Comparison of ENCODE assay signal across 1 cellular context in genomic region chr11:126341760-126342161, GRCh38.
TF ChIP-seq lines count a peak whose summit lies in the region.

No MANE protein-coding gene starts in this region.

TF ChIP-seq in K562, 482 proteins besides CTCF, POLR2A, EP300 and RAD21 (continued from another document):
- TF ChIP-seq PHB2 (IDR thresholded peaks at IDR 0.05; ENCODE audit: low read depth) (no peak), CBFA2T3 (IDR thresholded peaks at IDR 0.05) (peak; percentile 15; the same call in 1 of the 2 replicates), CREM (IDR thresholded peaks at IDR 0.05; ENCODE audit: low read depth) (0 out of 2 replicates have a peak, but pooled peaks have one; percentile 17), ZNF354B (CRISPR knock-in tag; IDR thresholded peaks at IDR 0.05) (no peak), PURB (CRISPR knock-in tag; IDR thresholded peaks at IDR 0.05; ENCODE audit: low read depth) (no peak), NR2C2 (CRISPR knock-in tag; IDR thresholded peaks at IDR 0.05) (no peak), NR2C2 (tag; IDR thresholded peaks at IDR 0.05) (no peak), DMBX1 (CRISPR knock-in tag; IDR thresholded peaks at IDR 0.05; ENCODE audit: borderline replicate concordance) (peak; percentile 48; the same call in 1 of the 2 replicates), RBBP5 (IDR thresholded peaks at IDR 0.05; ENCODE audit: borderline replicate concordance, insufficient read depth, low read length, poor library complexity, severe bottlenecking) (peak; percentile 32), ARID1B (IDR thresholded peaks at IDR 0.05) (peak; percentile 76), ZNF766 (CRISPR knock-in tag; conservative IDR thresholded peaks at IDR 0.05) (peak; percentile 40; the same call in 1 of the 2 replicates), CCNT2 (IDR thresholded peaks at IDR 0.05; ENCODE audit: borderline replicate concordance, extremely low read depth, insufficient read length, low read depth, low read length) (peak; percentile 24), GMEB1 (CRISPR knock-in tag; IDR thresholded peaks at IDR 0.05) (no peak), MNT (conservative IDR thresholded peaks at IDR 0.05) (0 out of 4 replicates have a peak, but pooled peaks of 1 of the 2 experiments have one; percentile 22), DPF2 (IDR thresholded peaks at IDR 0.05) (peak; percentile 69), HDAC8 (tag; IDR thresholded peaks at IDR 0.05) (no peak), SRSF9 (IDR thresholded peaks at IDR 0.05; ENCODE audit: borderline replicate concordance, low read depth, low read length) (no peak), ATF3 (IDR thresholded peaks at IDR 0.05) (peak; percentile 87), ATF3 (CRISPR knock-in tag; conservative IDR thresholded peaks at IDR 0.05) (no peak; the same call in 1 of the 2 replicates), MAZ (CRISPR knock-in tag; conservative IDR thresholded peaks at IDR 0.05 in 1 of 2, IDR thresholded peaks at IDR 0.05 in 1 of 2) (peak in 1 of 2 experiments; percentile 31; a peak in 1 of 4 replicates), JUND (IDR thresholded peaks at IDR 0.05; ENCODE audit: borderline replicate concordance, low read depth, low read length) (peak; percentile 88), JUND (tag; IDR thresholded peaks at IDR 0.05; ENCODE audit: borderline replicate concordance, low read depth, low read length) (peak; percentile 87; the same call in 2 of the 3 replicates), RHOXF2B (CRISPR knock-in tag; conservative IDR thresholded peaks at IDR 0.05) (no peak), ELK3 (CRISPR knock-in tag; IDR thresholded peaks at IDR 0.05) (no peak), HDAC2 (IDR thresholded peaks at IDR 0.05) (0 out of 2 replicates have a peak, but pooled peaks have one; percentile 23), FOS (IDR thresholded peaks at IDR 0.05; ENCODE audit: extremely low read depth, insufficient read length) (peak; percentile 46), CHD2 (IDR thresholded peaks at IDR 0.05; ENCODE audit: low read depth, low read length) (no peak), TEAD4 (IDR thresholded peaks at IDR 0.05; ENCODE audit: low read length) (peak; percentile 38; the same call in 1 of the 2 replicates), TEAD4 (CRISPR knock-in tag; IDR thresholded peaks at IDR 0.05; ENCODE audit: borderline replicate concordance) (no peak), L3MBTL2 (IDR thresholded peaks at IDR 0.05) (peak; percentile 36; the same call in 1 of the 2 replicates), MTA3 (IDR thresholded peaks at IDR 0.05; ENCODE audit: borderline replicate concordance) (0 out of 2 replicates have a peak, but pooled peaks have one; percentile 23), SMARCE1 (IDR thresholded peaks at IDR 0.05) (peak; percentile 85), SMAD4 (CRISPR knock-in tag; conservative IDR thresholded peaks at IDR 0.05) (peak; percentile 44; the same call in 1 of the 2 replicates), NFIC (IDR thresholded peaks at IDR 0.05) (peak; percentile 81), LCOR (CRISPR knock-in tag; IDR thresholded peaks at IDR 0.05) (0 out of 2 replicates have a peak, but pooled peaks have one; percentile 35), ZNF644 (tag; IDR thresholded peaks at IDR 0.05; ENCODE audit: low read depth) (no peak), JUN (IDR thresholded peaks at IDR 0.05; ENCODE audit: borderline replicate concordance, low read depth, low read length) (peak; percentile 80), JUN (CRISPR knock-in tag; IDR thresholded peaks at IDR 0.05; ENCODE audit: borderline replicate concordance) (no peak), FOSL1 (tag; conservative IDR thresholded peaks at IDR 0.05) (peak; percentile 93), SMARCC2 (IDR thresholded peaks at IDR 0.05; ENCODE audit: low read depth) (peak; percentile 41; the same call in 1 of the 2 replicates), CXXC5 (CRISPR knock-in tag; IDR thresholded peaks at IDR 0.05) (no peak), NRF1 (conservative IDR thresholded peaks at IDR 0.05 in 1 of 2, IDR thresholded peaks at IDR 0.05 in 1 of 2) (0 out of 4 replicates have a peak, but pooled peaks of 1 of the 2 experiments have one; percentile 14)
- TF ChIP-seq, protein P1, sequence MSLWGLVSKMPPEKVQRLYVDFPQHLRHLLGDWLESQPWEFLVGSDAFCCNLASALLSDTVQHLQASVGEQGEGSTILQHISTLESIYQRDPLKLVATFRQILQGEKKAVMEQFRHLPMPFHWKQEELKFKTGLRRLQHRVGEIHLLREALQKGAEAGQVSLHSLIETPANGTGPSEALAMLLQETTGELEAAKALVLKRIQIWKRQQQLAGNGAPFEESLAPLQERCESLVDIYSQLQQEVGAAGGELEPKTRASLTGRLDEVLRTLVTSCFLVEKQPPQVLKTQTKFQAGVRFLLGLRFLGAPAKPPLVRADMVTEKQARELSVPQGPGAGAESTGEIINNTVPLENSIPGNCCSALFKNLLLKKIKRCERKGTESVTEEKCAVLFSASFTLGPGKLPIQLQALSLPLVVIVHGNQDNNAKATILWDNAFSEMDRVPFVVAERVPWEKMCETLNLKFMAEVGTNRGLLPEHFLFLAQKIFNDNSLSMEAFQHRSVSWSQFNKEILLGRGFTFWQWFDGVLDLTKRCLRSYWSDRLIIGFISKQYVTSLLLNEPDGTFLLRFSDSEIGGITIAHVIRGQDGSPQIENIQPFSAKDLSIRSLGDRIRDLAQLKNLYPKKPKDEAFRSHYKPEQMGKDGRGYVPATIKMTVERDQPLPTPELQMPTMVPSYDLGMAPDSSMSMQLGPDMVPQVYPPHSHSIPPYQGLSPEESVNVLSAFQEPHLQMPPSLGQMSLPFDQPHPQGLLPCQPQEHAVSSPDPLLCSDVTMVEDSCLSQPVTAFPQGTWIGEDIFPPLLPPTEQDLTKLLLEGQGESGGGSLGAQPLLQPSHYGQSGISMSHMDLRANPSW (CRISPR knock-in tag; IDR thresholded peaks at IDR 0.05), result no peak
- TF ChIP-seq, protein P2, sequence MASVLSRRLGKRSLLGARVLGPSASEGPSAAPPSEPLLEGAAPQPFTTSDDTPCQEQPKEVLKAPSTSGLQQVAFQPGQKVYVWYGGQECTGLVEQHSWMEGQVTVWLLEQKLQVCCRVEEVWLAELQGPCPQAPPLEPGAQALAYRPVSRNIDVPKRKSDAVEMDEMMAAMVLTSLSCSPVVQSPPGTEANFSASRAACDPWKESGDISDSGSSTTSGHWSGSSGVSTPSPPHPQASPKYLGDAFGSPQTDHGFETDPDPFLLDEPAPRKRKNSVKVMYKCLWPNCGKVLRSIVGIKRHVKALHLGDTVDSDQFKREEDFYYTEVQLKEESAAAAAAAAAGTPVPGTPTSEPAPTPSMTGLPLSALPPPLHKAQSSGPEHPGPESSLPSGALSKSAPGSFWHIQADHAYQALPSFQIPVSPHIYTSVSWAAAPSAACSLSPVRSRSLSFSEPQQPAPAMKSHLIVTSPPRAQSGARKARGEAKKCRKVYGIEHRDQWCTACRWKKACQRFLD (CRISPR knock-in tag; IDR thresholded peaks at IDR 0.05), result peak; percentile 70; the same call in 1 of the 2 replicates
- TF ChIP-seq, protein P3, sequence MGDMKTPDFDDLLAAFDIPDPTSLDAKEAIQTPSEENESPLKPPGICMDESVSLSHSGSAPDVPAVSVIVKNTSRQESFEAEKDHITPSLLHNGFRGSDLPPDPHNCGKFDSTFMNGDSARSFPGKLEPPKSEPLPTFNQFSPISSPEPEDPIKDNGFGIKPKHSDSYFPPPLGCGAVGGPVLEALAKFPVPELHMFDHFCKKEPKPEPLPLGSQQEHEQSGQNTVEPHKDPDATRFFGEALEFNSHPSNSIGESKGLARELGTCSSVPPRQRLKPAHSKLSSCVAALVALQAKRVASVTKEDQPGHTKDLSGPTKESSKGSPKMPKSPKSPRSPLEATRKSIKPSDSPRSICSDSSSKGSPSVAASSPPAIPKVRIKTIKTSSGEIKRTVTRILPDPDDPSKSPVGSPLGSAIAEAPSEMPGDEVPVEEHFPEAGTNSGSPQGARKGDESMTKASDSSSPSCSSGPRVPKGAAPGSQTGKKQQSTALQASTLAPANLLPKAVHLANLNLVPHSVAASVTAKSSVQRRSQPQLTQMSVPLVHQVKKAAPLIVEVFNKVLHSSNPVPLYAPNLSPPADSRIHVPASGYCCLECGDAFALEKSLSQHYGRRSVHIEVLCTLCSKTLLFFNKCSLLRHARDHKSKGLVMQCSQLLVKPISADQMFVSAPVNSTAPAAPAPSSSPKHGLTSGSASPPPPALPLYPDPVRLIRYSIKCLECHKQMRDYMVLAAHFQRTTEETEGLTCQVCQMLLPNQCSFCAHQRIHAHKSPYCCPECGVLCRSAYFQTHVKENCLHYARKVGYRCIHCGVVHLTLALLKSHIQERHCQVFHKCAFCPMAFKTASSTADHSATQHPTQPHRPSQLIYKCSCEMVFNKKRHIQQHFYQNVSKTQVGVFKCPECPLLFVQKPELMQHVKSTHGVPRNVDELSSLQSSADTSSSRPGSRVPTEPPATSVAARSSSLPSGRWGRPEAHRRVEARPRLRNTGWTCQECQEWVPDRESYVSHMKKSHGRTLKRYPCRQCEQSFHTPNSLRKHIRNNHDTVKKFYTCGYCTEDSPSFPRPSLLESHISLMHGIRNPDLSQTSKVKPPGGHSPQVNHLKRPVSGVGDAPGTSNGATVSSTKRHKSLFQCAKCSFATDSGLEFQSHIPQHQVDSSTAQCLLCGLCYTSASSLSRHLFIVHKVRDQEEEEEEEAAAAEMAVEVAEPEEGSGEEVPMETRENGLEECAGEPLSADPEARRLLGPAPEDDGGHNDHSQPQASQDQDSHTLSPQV (IDR thresholded peaks at IDR 0.05), result peak; percentile 69; the same call in 1 of the 2 replicates
- TF ChIP-seq, protein P4, sequence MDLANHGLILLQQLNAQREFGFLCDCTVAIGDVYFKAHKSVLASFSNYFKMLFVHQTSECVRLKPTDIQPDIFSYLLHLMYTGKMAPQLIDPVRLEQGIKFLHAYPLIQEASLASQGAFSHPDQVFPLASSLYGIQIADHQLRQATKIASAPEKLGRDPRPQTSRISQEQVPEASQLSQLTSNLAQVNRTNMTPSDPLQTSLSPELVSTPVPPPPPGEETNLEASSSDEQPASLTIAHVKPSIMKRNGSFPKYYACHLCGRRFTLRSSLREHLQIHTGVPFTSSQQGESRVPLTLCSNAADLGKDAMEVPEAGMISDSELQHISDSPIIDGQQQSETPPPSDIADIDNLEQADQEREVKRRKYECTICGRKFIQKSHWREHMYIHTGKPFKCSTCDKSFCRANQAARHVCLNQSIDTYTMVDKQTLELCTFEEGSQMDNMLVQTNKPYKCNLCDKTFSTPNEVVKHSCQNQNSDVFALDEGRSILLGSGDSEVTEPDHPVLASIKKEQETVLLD (IDR thresholded peaks at IDR 0.05), result peak; percentile 55; the same call in 1 of the 2 replicates
